Comparison of ENCODE assay signal across 13 cellular contexts in the genomic region with DNA sequence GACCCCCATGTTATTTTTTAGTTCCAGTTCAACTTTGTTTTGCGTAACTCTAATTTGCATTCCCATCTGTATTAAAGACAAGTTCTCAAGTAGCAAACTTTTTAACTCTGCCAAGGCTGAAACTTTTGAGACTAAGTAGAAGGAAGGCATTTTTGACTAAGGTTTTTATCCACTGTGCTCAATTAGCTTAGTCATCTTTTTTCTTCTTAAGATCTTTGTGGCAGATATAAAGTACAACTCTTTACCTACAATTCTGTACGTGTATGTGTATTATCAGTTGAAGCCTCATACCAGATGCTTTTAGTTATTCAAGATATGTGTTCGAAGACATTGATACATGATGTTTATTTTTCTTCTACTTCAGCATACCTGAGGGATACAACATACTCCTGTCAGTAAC. TPM values are rescaled to one million over a fixed set of nuclear protein-coding genes. Genes with fewer than 3 reads are reported as not detected.
DNase-seq lines count a peak whose midpoint lies in the region; ATAC-seq, FAIRE-seq and TF ChIP-seq lines count a peak whose summit lies in the region.
"Had no signal": no experiment of that assay in that cellular context is flagged by ENCODE, and none has a peak within 500 bp of the region (broad histone marks: within the 10 kb centered on the region; RNA-seq: fewer than 3 reads in every experiment).

No MANE protein-coding gene starts in this region.

- H4K91ac ChIP-seq in IMR-90 (ENCODE audit: insufficient read depth, low read depth, low read length): no peak overlapping the region

- H3K4me3 ChIP-seq in IMR-90 (ENCODE audit: insufficient read depth, low read depth, low read length) (no peak overlapping the region), K562 (no peak overlapping the region)
- H3K4me3 ChIP-seq: HAP-1 had no signal

- no peak overlapping the region for H2BK120ac ChIP-seq in IMR-90 (ENCODE audit: low read depth, low read length)

- no peak overlapping the region for H3K14ac ChIP-seq in IMR-90 (replicated peaks; ENCODE audit: low read depth, low read length)

- no peak overlapping the region for H3K18ac ChIP-seq in IMR-90 (ENCODE audit: low read depth, low read length)

- H3K27me3 Mint-ChIP-seq in activated naive CD8-positive, alpha-beta T cell: no peaks in the 10 kb centered on the region
- no peaks in the 10 kb centered on the region for H3K27me3 Mint-ChIP-seq in activated naive CD8-positive, alpha-beta T cell treated with anti-CD3 and anti-CD28 coated beads for 36 hours
- H3K27me3 Mint-ChIP-seq in nephron (ENCODE audit: low read depth): no peaks in the 10 kb centered on the region

- H2AFZ ChIP-seq in IMR-90 (replicated peaks; ENCODE audit: low read length, poor library complexity) (no peak overlapping the region), K562 (ENCODE audit: low read depth, low read length) (no peak overlapping the region)

- peaks cover 16 to 17% of the 10 kb centered on the region in 2 experiments for H3K79me1 ChIP-seq in IMR-90 (ENCODE audit: low read depth in 1 of 2, low read length in 2 of 2)

- dilution Hi-C loops in IMR-90 (cut with HindIII; ENCODE audit: low sequenced_read_pairs, unreplicated experiment): no loop called here

- no peak for TF ChIP-seq RAD21 in IMR-90 (IDR thresholded peaks at IDR 0.05; ENCODE audit: low read length)
- TF ChIP-seq RAD21 in K562 (CRISPR knock-in tag; conservative IDR thresholded peaks at IDR 0.05 in 1 of 2, IDR thresholded peaks at IDR 0.05 in 1 of 2): no peak

- peak overlapping the region; percentile 41 for H3K27ac Mint-ChIP-seq in activated naive CD8-positive, alpha-beta T cell
- no peak overlapping the region for H3K27ac Mint-ChIP-seq in activated naive CD8-positive, alpha-beta T cell treated with anti-CD3 and anti-CD28 coated beads for 36 hours
- peak overlapping the region in 2 of 3 experiments; percentile 22 to 31 for H3K27ac Mint-ChIP-seq in nephron

- no peak overlapping the region for H3K4me3 Mint-ChIP-seq in activated naive CD8-positive, alpha-beta T cell
- H3K4me3 Mint-ChIP-seq in activated naive CD8-positive, alpha-beta T cell treated with anti-CD3 and anti-CD28 coated beads for 36 hours: no peak overlapping the region
- no peak overlapping the region for H3K4me3 Mint-ChIP-seq in nephron

- H3K4me1 Mint-ChIP-seq in activated naive CD8-positive, alpha-beta T cell (ENCODE audit: low read depth): peaks cover 13% of the 10 kb centered on the region
- peaks cover 11% of the 10 kb centered on the region for H3K4me1 Mint-ChIP-seq in activated naive CD8-positive, alpha-beta T cell treated with anti-CD3 and anti-CD28 coated beads for 36 hours
- no peaks in the 10 kb centered on the region for H3K4me1 Mint-ChIP-seq in nephron

- H3K4me2 ChIP-seq in IMR-90 (ENCODE audit: low read depth, low read length) (no peak overlapping the region), K562 (ENCODE audit: insufficient read depth, low read length) (no peak overlapping the region)

- TF ChIP-seq CTCF in IMR-90 (conservative IDR thresholded peaks at IDR 0.05; ENCODE audit: low read depth, low read length) (no peak), K562 (IDR thresholded peaks at IDR 0.05 in 2 of 3, conservative IDR thresholded peaks at IDR 0.05 in 1 of 3; ENCODE audit: insufficient read depth in 2 of 3, low read depth in 1 of 3, low read length in 3 of 3) (no peak), nephron (IDR thresholded peaks at IDR 0.05; ENCODE audit: unreplicated experiment in 3 of 3) (no peak)

- H3K9me3 Mint-ChIP-seq in activated naive CD8-positive, alpha-beta T cell (ENCODE audit: low read depth): no peaks in the 10 kb centered on the region
- no peaks in the 10 kb centered on the region for H3K9me3 Mint-ChIP-seq in activated naive CD8-positive, alpha-beta T cell treated with anti-CD3 and anti-CD28 coated beads for 36 hours
- no peaks in the 10 kb centered on the region for H3K9me3 Mint-ChIP-seq in nephron

- POLR2A ChIA-PET in IMR-90 (lab: Charles Lee; ENCODE audit: unreplicated experiment) (no interaction called here), K562 (lab: Yijun Ruan, JAX) (no interaction called here)

- H3K27me3 ChIP-seq in IMR-90 (ENCODE audit: control insufficient read depth, insufficient read depth, low read length) (no peaks in the 10 kb centered on the region), K562 (ENCODE audit: control insufficient read depth in 2 of 2, insufficient read depth in 2 of 2, low read length in 2 of 2) (no peaks in the 10 kb centered on the region)

- no peak for TF ChIP-seq EP300 in K562 (IDR thresholded peaks at IDR 0.05; ENCODE audit: low read length)

- no peak overlapping the region for H3K4ac ChIP-seq in IMR-90 (ENCODE audit: low read depth, low read length)

- no peak overlapping the region for H2AK5ac ChIP-seq in IMR-90 (ENCODE audit: low read depth, low read length)

- no peak overlapping the region for H3K56ac ChIP-seq in IMR-90 (ENCODE audit: extremely low read depth, insufficient read depth, low read length)

- no peak overlapping the region for H4K8ac ChIP-seq in IMR-90 (ENCODE audit: low read depth in 2 of 2, low read length in 2 of 2)

- WGBS in IMR-90 (ENCODE audit: extremely low coverage in 2 of 2, insufficient read length in 1 of 2), 2 experiments: no CpG with 5 or more reads among the region's 3 CpGs
- 37% methylated on average over 3 of the region's 3 CpGs for WGBS in K562 (ENCODE audit: insufficient coverage, low coverage, missing lambda C conversion rate)

- no peaks in the 10 kb centered on the region for H3K79me2 ChIP-seq in K562 (ENCODE audit: control insufficient read depth, insufficient read depth, low read length)

- H2BK20ac ChIP-seq in IMR-90 (ENCODE audit: low read depth, low read length): no peak overlapping the region

- no peak overlapping the region for H3K23ac ChIP-seq in IMR-90 (ENCODE audit: low read depth, low read length)

- no peak overlapping the region for H3K27ac ChIP-seq in IMR-90 (ENCODE audit: insufficient read depth, low read length)
- H3K27ac ChIP-seq in K562 (ENCODE audit: extremely low read depth, low read depth, low read length): no peak overlapping the region

- H3K9me3 ChIP-seq in IMR-90 (ENCODE audit: control insufficient read depth, insufficient read depth, low read length) (no peaks in the 10 kb centered on the region), K562 (replicated peaks; ENCODE audit: control insufficient read depth, insufficient read depth, low read depth, low read length) (no peaks in the 10 kb centered on the region)
- H3K9me3 ChIP-seq: HAP-1 had no signal

- no peak overlapping the region for H2BK5ac ChIP-seq in IMR-90 (ENCODE audit: low read depth, low read length, poor library complexity, severe bottlenecking)

- BruUV-seq in IMR-90 (replicated peaks; lab: Mats Ljungman, UMichigan) (no TSS peak), K562 (replicated peaks; lab: Mats Ljungman, UMichigan) (no TSS peak)

- peaks cover 18% of the 10 kb centered on the region for H3K36me3 Mint-ChIP-seq in activated naive CD8-positive, alpha-beta T cell
- peaks cover 37% of the 10 kb centered on the region for H3K36me3 Mint-ChIP-seq in activated naive CD8-positive, alpha-beta T cell treated with anti-CD3 and anti-CD28 coated beads for 36 hours
- peaks cover 79% of the 10 kb centered on the region for H3K36me3 Mint-ChIP-seq in nephron (ENCODE audit: low read depth)

- no peak overlapping the region for H4K5ac ChIP-seq in IMR-90 (ENCODE audit: low read depth, low read length)

- H2AK9ac ChIP-seq in IMR-90 (replicated peaks; ENCODE audit: low read depth, low read length, poor library complexity): no peak overlapping the region

- no peak for FAIRE-seq in K562 (lab: Jason Lieb, UNC)

- in situ Hi-C loops in IMR-90 (cut with MboI; ENCODE audit: low sequenced_read_pairs): no loop called here
- in situ Hi-C loops in K562 (cut with MboI): no loop called here

- H3K9me1 ChIP-seq in IMR-90 (ENCODE audit: insufficient read depth, low read length) (peaks cover 3% of the 10 kb centered on the region; the same call in 1 of the 2 replicates), K562 (ENCODE audit: control insufficient read depth, insufficient read depth, low read length) (no peaks in the 10 kb centered on the region)

- no peak overlapping the region for H2BK15ac ChIP-seq in IMR-90 (ENCODE audit: low read depth, low read length)

- no peak for DNase-seq in activated naive CD8-positive, alpha-beta T cell treated with anti-CD3 and anti-CD28 coated beads for 36 hours
- DNase-seq in IMR-90 (no peak), K562 (ENCODE audit: extremely low read depth in 1 of 4, low spot score in 3 of 4) (no peak), NK-92 (lab: John Stamatoyannopoulos, UW; ENCODE audit: unreplicated experiment) (no peak)
- DNase-seq: DMS 273 treated with DMSO at 0.1 percent for 48 hours, NCI-H1417 treated with DMSO at 0.1 percent for 48 hours, NCI-H2029 treated with DMSO at 0.1 percent for 48 hours, NCI-H510A, SIG-M5 had no signal

- H3K9ac ChIP-seq in IMR-90 (ENCODE audit: low read depth, low read length) (no peak overlapping the region), K562 (ENCODE audit: insufficient read depth in 1 of 2, low read depth in 2 of 2, low read length in 2 of 2) (no peak overlapping the region)

- H4K20me1 ChIP-seq in IMR-90 (ENCODE audit: insufficient read depth, low read length) (no peaks in the 10 kb centered on the region), K562 (replicated peaks; ENCODE audit: control insufficient read depth, insufficient read depth, low read length) (no peaks in the 10 kb centered on the region)

- ATAC-seq in IMR-90 (ENCODE audit: low read depth): no peak
- no peak; the same call in 2 of the 3 replicates for ATAC-seq in K562
- no peak for ATAC-seq in HG02798 (IDR thresholded peaks at IDR 0.05; ENCODE audit: poor library complexity, unreplicated experiment)

- H3K36me3 ChIP-seq in IMR-90 (ENCODE audit: control insufficient read depth, insufficient read depth, low read length) (peaks cover 12% of the 10 kb centered on the region), K562 (ENCODE audit: control insufficient read depth, insufficient read depth, low read length) (peaks cover 77% of the 10 kb centered on the region)

- TF ChIP-seq POLR2A in IMR-90 (IDR thresholded peaks at IDR 0.05; ENCODE audit: low read depth, low read length): no peak
- TF ChIP-seq POLR2A in K562 (conservative IDR thresholded peaks at IDR 0.05): no peak

- CTCF ChIA-PET in IMR-90 (lab: Yijun Ruan, JAX) (no interaction called here), K562 (lab: Yijun Ruan, JAX; ENCODE audit: low intra/inter-chr PET ratio) (no interaction called here)

- peaks cover 3% of the 10 kb centered on the region; the same call in 1 of the 2 replicates for H3K4me1 ChIP-seq in IMR-90 (ENCODE audit: control insufficient read depth, insufficient read depth, low read length)
- H3K4me1 ChIP-seq in K562 (replicated peaks in 1 of 2; ENCODE audit: control insufficient read depth in 2 of 2, insufficient read depth in 2 of 2, low read length in 2 of 2): no peaks in the 10 kb centered on the region; a peak in 1 of 5 replicates
- H3K4me1 ChIP-seq: HAP-1 had no signal

- intact Hi-C loops in IMR-90 (cut with micrococcal nuclease) (no loop called here), K562 (cut with micrococcal nuclease) (no loop called here)

RNA-seq across cellular contexts. Expression of a gene that starts 41.6 kb away (rescaled TPM):
- 10 to 100 TPM; 71.9 to 81.8 TPM for total RNA-seq in activated naive CD8-positive, alpha-beta T cell treated with anti-CD3 and anti-CD28 coated beads for 36 hours
- 71.9 and 94.5 TPM in 2 replicates for total RNA-seq in IMR-90 (2012; rRNA removed)
- 22.4 and 25.6 TPM in 2 replicates for polyA plus RNA-seq in IMR-90 (2012; rRNA removed)
- 3.7 and 7.5 TPM in 2 replicates for polyA plus RNA-seq in IMR-90 (2012; cell fraction: cytosol; rRNA removed)
- polyA plus RNA-seq in IMR-90 (2012; cell fraction: nucleus; rRNA removed; ENCODE audit: low replicate concordance): 5.5 and 24.0 TPM in 2 replicates
- total RNA-seq in K562 (2011; cell fraction: chromatin; rRNA removed; ENCODE audit: low replicate concordance): 48.7 and 75.1 TPM in 2 replicates
- 20.5 and 29.2 TPM in 2 replicates for total RNA-seq in K562 (2011; cell fraction: nucleolus; rRNA removed)
- 33.9 and 56.9 TPM in 2 replicates for total RNA-seq in K562 (2011; cell fraction: nucleoplasm; rRNA removed)
- total RNA-seq in K562 (2014; rRNA removed): 10.3 and 17.8 TPM in 2 replicates
- 29.4 and 32.3 TPM in 2 replicates for total RNA-seq in K562 (2014; rRNA removed; fragmentation: Illumina TruSeq; extraction: Trizol)
- 19.5 and 20.0 TPM in 2 replicates for total RNA-seq in K562 (2015; rRNA removed; fragmentation: Illumina TruSeq; extraction: Trizol)
- 30.8 and 34.6 TPM in 2 replicates for total RNA-seq in K562 (2021)
- 50.5 and 51.3 TPM in 2 replicates for polyA plus RNA-seq in K562 (2011; rRNA removed)
- 31.8 and 35.3 TPM in 2 replicates for polyA plus RNA-seq in K562 (2011; cell fraction: cytosol; rRNA removed)
- 57.7 and 83.1 TPM in 2 replicates for polyA plus RNA-seq in K562 (2011; cell fraction: nucleus; rRNA removed)
- polyA plus RNA-seq in K562 (2012): 20.1 and 25.2 TPM in 2 replicates
- 24.7 and 31.8 TPM in 2 replicates for polyA plus RNA-seq in K562 (2014; fragmentation: Illumina TruSeq; extraction: Trizol)
- polyA plus RNA-seq in K562 (2014; fragmentation: Nextera tagmentation; extraction: Ambion mirVana): 10 to 100 TPM in 1 of 2 experiments, 1 to 10 TPM in 1; 8.9 to 14.7 TPM
- polyA plus RNA-seq in K562 (2014; rRNA removed): 15.5 and 23.9 TPM in 2 replicates
- polyA minus RNA-seq in K562 (2011; rRNA and poly(A)+ RNA removed): 69.4 and 73.2 TPM in 2 replicates
- 17.4 and 30.7 TPM in 2 replicates for polyA minus RNA-seq in K562 (2011; cell fraction: cytosol; rRNA and poly(A)+ RNA removed)
- polyA minus RNA-seq in K562 (2011; cell fraction: nucleus; rRNA and poly(A)+ RNA removed): 23.8 and 52.6 TPM in 2 replicates

RNA-seq across cellular contexts. Expression of a gene that starts 53.8 kb away (rescaled TPM):
- 10 to 100 TPM; 33.7 to 39.2 TPM for total RNA-seq in activated naive CD8-positive, alpha-beta T cell treated with anti-CD3 and anti-CD28 coated beads for 36 hours
- total RNA-seq in IMR-90 (2012; rRNA removed) (5.9 and 11.4 TPM in 2 replicates), K562 (2014; rRNA removed) (40.4 and 44.3 TPM in 2 replicates), K562 (2014; rRNA removed; fragmentation: Illumina TruSeq; extraction: Trizol) (37.4 and 43.3 TPM in 2 replicates), K562 (2015; rRNA removed; fragmentation: Illumina TruSeq; extraction: Trizol) (38.9 and 44.7 TPM in 2 replicates), K562 (2021) (24.9 and 28.3 TPM in 2 replicates)
- polyA plus RNA-seq in IMR-90 (2012; rRNA removed) (11.1 and 11.6 TPM in 2 replicates), K562 (2011; rRNA removed) (28.6 and 39.0 TPM in 2 replicates), K562 (2014; fragmentation: Illumina TruSeq; extraction: Trizol) (30.7 and 34.7 TPM in 2 replicates), K562 (2014; fragmentation: Nextera tagmentation; extraction: Ambion mirVana) (1 to 10 TPM; 9.1 to 9.9 TPM), K562 (2014; rRNA removed) (46.5 and 55.6 TPM in 2 replicates)
- 10.6 and 10.7 TPM in 2 replicates for polyA plus RNA-seq in IMR-90 (2012; cell fraction: cytosol; rRNA removed)
- 3.7 and 5.9 TPM in 2 replicates for polyA plus RNA-seq in IMR-90 (2012; cell fraction: nucleus; rRNA removed; ENCODE audit: low replicate concordance)
- 17.0 and 32.8 TPM in 2 replicates for total RNA-seq in K562 (2011; cell fraction: chromatin; rRNA removed; ENCODE audit: low replicate concordance)
- 11.8 and 14.9 TPM in 2 replicates for total RNA-seq in K562 (2011; cell fraction: nucleolus; rRNA removed)
- total RNA-seq in K562 (2011; cell fraction: nucleoplasm; rRNA removed): 22.3 and 41.6 TPM in 2 replicates
- polyA plus RNA-seq in K562 (2011; cell fraction: cytosol; rRNA removed): 27.0 and 29.4 TPM in 2 replicates
- 12.6 and 13.0 TPM in 2 replicates for polyA plus RNA-seq in K562 (2011; cell fraction: nucleus; rRNA removed)
- polyA plus RNA-seq in K562 (2012): 30.8 and 32.2 TPM in 2 replicates
- 20.9 and 23.4 TPM in 2 replicates for polyA minus RNA-seq in K562 (2011; rRNA and poly(A)+ RNA removed)
- polyA minus RNA-seq in K562 (2011; cell fraction: cytosol; rRNA and poly(A)+ RNA removed): 14.1 TPM in 2 replicates
- polyA minus RNA-seq in K562 (2011; cell fraction: nucleus; rRNA and poly(A)+ RNA removed): 7.4 and 12.0 TPM in 2 replicates
